In genomic region chr18:32613821-32614220, GRCh38 we compare ENCODE assay signal across 8 cellular contexts.
"Had no signal": no experiment of that assay in that cellular context is flagged by ENCODE, and none has a peak within 500 bp of the region (broad histone marks: within the 10 kb centered on the region; RNA-seq: fewer than 3 reads in every experiment).

No MANE protein-coding gene starts in this region.

- H3K9me3 Mint-ChIP-seq: GM23338, H9 had no signal

- DNase-seq: H9, HCEC 1CT, IMR-90 had no signal

- H3K4me3 Mint-ChIP-seq: GM23338, H9 had no signal

- H3K4me2 ChIP-seq: GM23338 had no signal

- H3K27ac Mint-ChIP-seq: GM23338, H9 had no signal

- FAIRE-seq: H1, H54, HTR-8/SVneo, K562 had no signal

- H3K4me3 ChIP-seq: GM23338, K562 had no signal

- H2AFZ ChIP-seq: GM23338 had no signal

- ATAC-seq: GM23338, K562 had no signal
